ENCODE assay signal across 6 cellular contexts in the genomic region with DNA sequence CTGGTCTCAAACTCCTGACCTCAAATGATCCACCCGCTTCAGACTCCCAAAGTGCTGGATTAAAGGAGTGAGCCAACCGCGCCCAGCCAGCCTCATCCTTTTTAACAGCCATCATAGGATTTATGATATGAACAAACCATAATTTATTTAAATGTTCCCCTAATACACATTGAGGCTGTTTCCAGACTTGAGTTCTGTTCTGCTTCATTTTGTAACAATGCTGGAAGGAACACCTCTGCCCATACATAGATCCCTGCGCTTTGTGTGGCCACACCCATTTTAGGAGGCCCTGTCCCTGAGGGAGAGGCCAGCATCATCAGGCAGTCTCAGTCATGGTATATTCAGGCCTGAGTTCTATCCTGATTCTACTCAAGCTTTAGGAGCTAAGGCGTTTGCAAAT.
"Had no signal": no experiment of that assay in that cellular context is flagged by ENCODE, and none has a peak within 500 bp of the region (broad histone marks: within the 10 kb centered on the region; RNA-seq: fewer than 3 reads in every experiment).

No MANE protein-coding gene starts in this region.

- H3K9me3 Mint-ChIP-seq: GM23338, H9, IgD-negative memory B cell had no signal

- ATAC-seq: GM23338, HepG2 had no signal

- DNase-seq: H9, HCEC 1CT had no signal

- H3K27ac ChIP-seq: HL-60 had no signal

- H3K4me3 ChIP-seq: GM23338 had no signal

- H3K4me3 Mint-ChIP-seq: GM23338, H9, IgD-negative memory B cell had no signal

- H2AFZ ChIP-seq: GM23338 had no signal

- H3K4me2 ChIP-seq: GM23338 had no signal

- H3K27ac Mint-ChIP-seq: GM23338 had no signal
